Comparison of ENCODE assay signal across 20 cellular contexts in genomic region chr2:189446780-189447179, GRCh38. TPM values are rescaled to one million over a fixed set of nuclear protein-coding genes. Genes with fewer than 3 reads are reported as not detected.
A peak's percentile ranks its signal among the peaks of the same experiment; 100 is the strongest.
DNase-seq lines count a peak whose midpoint lies in the region; ATAC-seq, FAIRE-seq and TF ChIP-seq lines count a peak whose summit lies in the region.
"Had no signal": no experiment of that assay in that cellular context is flagged by ENCODE, and none has a peak within 500 bp of the region (broad histone marks: within the 10 kb centered on the region; RNA-seq: fewer than 3 reads in every experiment).

No MANE protein-coding gene starts in this region.

- H3K4me3 Mint-ChIP-seq in activated CD4-positive, alpha-beta T cell treated with anti-CD3 and anti-CD28 coated beads, Interleukin-2, amount 10 ng/mL, durations not matched to agents 24 days and 14 days, result no peak overlapping the region
- H3K4me3 Mint-ChIP-seq: B cell, H9 had no signal

- no peak overlapping the region for H2BK5ac ChIP-seq in mesenchymal stem cell (ENCODE audit: low read depth, low read length, poor library complexity, severe bottlenecking)

- no peak overlapping the region for H3K4me3 ChIP-seq in bronchial epithelial cell (ENCODE audit: low read depth, low read length)
- no peak overlapping the region for H3K4me3 ChIP-seq in mesenchymal stem cell (ENCODE audit: insufficient read depth in 1 of 2, low read depth in 1 of 2, low read length in 2 of 2)

- no peak for FAIRE-seq in bronchial epithelial cell (lab: Jason Lieb, UNC)
- FAIRE-seq: HepG2 had no signal

- H3K36me3 ChIP-seq in bronchial epithelial cell (ENCODE audit: control insufficient read depth, insufficient read depth, low read length), result peaks cover 5% of the 10 kb centered on the region
- H3K36me3 ChIP-seq in mesenchymal stem cell (ENCODE audit: control insufficient read depth in 1 of 2, insufficient read depth in 2 of 2, low read depth in 1 of 2, low read length in 2 of 2), result peaks cover 3 to 72% of the 10 kb centered on the region in 2 experiments

- peaks cover 16% of the 10 kb centered on the region for H3K79me1 ChIP-seq in mesenchymal stem cell (replicated peaks; ENCODE audit: low read length, poor library complexity, severe bottlenecking)

- no peak overlapping the region for H4K8ac ChIP-seq in mesenchymal stem cell (ENCODE audit: low read length)

- no peak overlapping the region for H2AFZ ChIP-seq in mesenchymal stem cell (ENCODE audit: low read depth, low read length)

- H3K14ac ChIP-seq in mesenchymal stem cell (ENCODE audit: low read length in 2 of 2), result no peak overlapping the region

- H3K9me3 Mint-ChIP-seq in activated CD4-positive, alpha-beta T cell treated with anti-CD3 and anti-CD28 coated beads, Interleukin-2, amount 10 ng/mL, durations not matched to agents 24 days and 14 days, result peaks cover 4% of the 10 kb centered on the region
- no peaks in the 10 kb centered on the region for H3K9me3 Mint-ChIP-seq in activated naive CD4-positive, alpha-beta T cell treated with anti-CD3 and anti-CD28 coated beads, Interleukin-2, amount 50 U/mL, for 72 hours
- H3K9me3 Mint-ChIP-seq: H9 had no signal

- H3K18ac ChIP-seq in mesenchymal stem cell (ENCODE audit: low read depth in 1 of 2, low read length in 2 of 2), result no peak overlapping the region

- no peak overlapping the region for H2BK120ac ChIP-seq in mesenchymal stem cell (ENCODE audit: low read depth, low read length)

- H3K4me1 Mint-ChIP-seq in activated CD4-positive, alpha-beta T cell treated with anti-CD3 and anti-CD28 coated beads, Interleukin-2, amount 10 ng/mL, durations not matched to agents 24 days and 14 days, result peaks cover 21% of the 10 kb centered on the region

- H3K9ac ChIP-seq in mesenchymal stem cell (ENCODE audit: low read length), result no peak overlapping the region

- no peak overlapping the region for H4K91ac ChIP-seq in mesenchymal stem cell (ENCODE audit: low read length)

- H2AK5ac ChIP-seq in mesenchymal stem cell (ENCODE audit: low read length, severe bottlenecking), result no peak overlapping the region

- peak overlapping the region; percentile 65 for H3K27ac Mint-ChIP-seq in activated CD4-positive, alpha-beta T cell treated with anti-CD3 and anti-CD28 coated beads, Interleukin-2, amount 10 ng/mL, durations not matched to agents 24 days and 14 days
- H3K27ac Mint-ChIP-seq in activated naive CD4-positive, alpha-beta T cell treated with anti-CD3 and anti-CD28 coated beads, Interleukin-2, amount 50 U/mL, for 72 hours, result peak overlapping the region; percentile 22 to 80
- H3K27ac Mint-ChIP-seq: B cell had no signal

- H3K23ac ChIP-seq in mesenchymal stem cell (ENCODE audit: low read length in 2 of 2), result no peak overlapping the region

- H3K9me3 ChIP-seq in mesenchymal stem cell (ENCODE audit: control insufficient read depth, low read length), result no peaks in the 10 kb centered on the region

- H3K4ac ChIP-seq in mesenchymal stem cell (ENCODE audit: low read depth in 1 of 2, low read length in 2 of 2), result no peak overlapping the region

- no peak overlapping the region for H3K27ac ChIP-seq in mesenchymal stem cell (ENCODE audit: low read length, poor library complexity, severe bottlenecking)

- no peak overlapping the region for H2BK15ac ChIP-seq in mesenchymal stem cell (ENCODE audit: low read depth, poor library complexity, severe bottlenecking)

- no peak overlapping the region for H2BK12ac ChIP-seq in mesenchymal stem cell (ENCODE audit: low read length in 2 of 2)

- WGBS in mesenchymal stem cell, result 100% methylated on average over 2 of the region's 2 CpGs

- DNase-seq in activated CD4-positive, alpha-beta T cell treated with anti-CD3 and anti-CD28 coated beads, Interleukin-2, amount 10 ng/mL, durations not matched to agents 24 days and 14 days, result no peak
- DNase-seq in activated CD4-positive, alpha-beta T cell treated with anti-CD3 and anti-CD28 coated beads, Interleukin-2, amount 50 U/mL, for 4 hours, result no peak
- no peak for DNase-seq in activated naive CD4-positive, alpha-beta T cell treated with anti-CD3 and anti-CD28 coated beads, Interleukin-2, amount 50 U/mL, for 72 hours (ENCODE audit: low spot score in 2 of 2)
- no peak for DNase-seq in activated naive CD4-positive, alpha-beta T cell (lab: John Stamatoyannopoulos, UW)
- DNase-seq in bronchial epithelial cell (ENCODE audit: low read depth), result peak; percentile 60
- DNase-seq in mesenchymal stem cell, result no peak
- DNase-seq in stimulated activated CD4-positive, alpha-beta T cell treated with anti-CD3 and anti-CD28 coated beads, Interleukin-2, amount 100 ng/mL, for 24 hours, result no peak
- DNase-seq: 8988T, COR-L47, GF-D8, H9, KBM-7, MV-4-11, NCI-H187 treated with DMSO at 0.1 percent for 48 hours, NCI-H2227 treated with DMSO at 0.1 percent for 48 hours, NCI-H510A treated with DMSO at 0.1 percent for 48 hours, NCI-H774 had no signal

- H3K27me3 ChIP-seq in bronchial epithelial cell (ENCODE audit: control insufficient read depth, insufficient read depth, low read length) (no peaks in the 10 kb centered on the region), mesenchymal stem cell (ENCODE audit: control insufficient read depth in 1 of 2, insufficient read depth in 1 of 2, low read length in 2 of 2) (no peaks in the 10 kb centered on the region)

- intact Hi-C loops in activated CD4-positive, alpha-beta T cell treated with anti-CD3 and anti-CD28 coated beads, Interleukin-2, amount 10 ng/mL, durations not matched to agents 24 days and 14 days (cut with micrococcal nuclease), result loop anchor here (10.0 kb wide), 1 partner anchor 868 kb away; the partner anchor contains the start of gene HIBCH

- no peaks in the 10 kb centered on the region for H3K27me3 Mint-ChIP-seq in activated CD4-positive, alpha-beta T cell treated with anti-CD3 and anti-CD28 coated beads, Interleukin-2, amount 10 ng/mL, durations not matched to agents 24 days and 14 days
- H3K27me3 Mint-ChIP-seq: B cell had no signal

- H3K36me3 Mint-ChIP-seq in activated CD4-positive, alpha-beta T cell treated with anti-CD3 and anti-CD28 coated beads, Interleukin-2, amount 10 ng/mL, durations not matched to agents 24 days and 14 days (ENCODE audit: low read depth), result peaks cover 50% of the 10 kb centered on the region
- peaks cover 8 to 20% of the 10 kb centered on the region in 2 donors for H3K36me3 Mint-ChIP-seq in activated naive CD4-positive, alpha-beta T cell treated with anti-CD3 and anti-CD28 coated beads, Interleukin-2, amount 50 U/mL, for 72 hours

- ATAC-seq in activated naive CD4-positive, alpha-beta T cell treated with anti-CD3 and anti-CD28 coated beads, Interleukin-2, amount 50 U/mL, for 72 hours, result peak in 1 of 2 donors; percentile 39
- ATAC-seq in SK-N-SH treated with all-trans-retinoic acid at 6 μM for 48 hours, result no peak
- ATAC-seq: HepG2 had no signal

- no peak overlapping the region for H3K4me2 ChIP-seq in mesenchymal stem cell (ENCODE audit: low read length, poor library complexity, severe bottlenecking)

- no peak for TF ChIP-seq CTCF in bronchial epithelial cell (IDR thresholded peaks at IDR 0.05; ENCODE audit: insufficient read depth, low read length, severe bottlenecking)

- peaks cover 4% of the 10 kb centered on the region for H3K4me1 ChIP-seq in mesenchymal stem cell (ENCODE audit: control insufficient read depth, insufficient read depth, low read depth, low read length)

TF ChIP-seq in SK-N-SH treated with all-trans-retinoic acid at 6 μM for 48 hours, 23 proteins besides CTCF, POLR2A, EP300 and RAD21:
- TF ChIP-seq GLIS3 (CRISPR knock-in tag; IDR thresholded peaks at IDR 0.05), result no peak
- no peak for TF ChIP-seq CSDC2 (CRISPR knock-in tag; IDR thresholded peaks at IDR 0.05)
- TF ChIP-seq ZNF8 (CRISPR knock-in tag; IDR thresholded peaks at IDR 0.05), result no peak
- no peak for TF ChIP-seq PATZ1 (CRISPR knock-in tag; IDR thresholded peaks at IDR 0.05; ENCODE audit: borderline replicate concordance)
- TF ChIP-seq POU6F1 (CRISPR knock-in tag; IDR thresholded peaks at IDR 0.05; ENCODE audit: borderline replicate concordance, low read depth), result no peak
- TF ChIP-seq ZNF70 (CRISPR knock-in tag; IDR thresholded peaks at IDR 0.05), result no peak

RNA-seq across cellular contexts. Expression of gene WDR75, which starts 5.5 kb away (rescaled TPM):
- 117 and 121 TPM in 2 replicates for total RNA-seq in activated CD4-positive, alpha-beta T cell treated with anti-CD3 and anti-CD28 coated beads, Interleukin-2, amount 10 ng/mL, durations not matched to agents 24 days and 14 days
- total RNA-seq in activated naive CD4-positive, alpha-beta T cell treated with anti-CD3 and anti-CD28 coated beads, Interleukin-2, amount 50 U/mL, for 72 hours, result 10 to 100 TPM; 29.8 to 80.1 TPM
- total RNA-seq in bronchial epithelial cell, result 41.1 and 42.5 TPM in 2 replicates
- polyA plus RNA-seq in mesenchymal stem cell (2013, experiment 1 of 2), result 27.2 TPM
- polyA plus RNA-seq in mesenchymal stem cell (2013, experiment 2 of 2), result 27.3 TPM
